ENCODE assay signal across 8 cellular contexts in genomic region chr11:34916014-34916809, GRCh38. TPM values are rescaled to one million over a fixed set of nuclear protein-coding genes. Genes with fewer than 3 reads are reported as not detected.
DNase-seq lines count a peak whose midpoint lies in the region; ATAC-seq and TF ChIP-seq lines count a peak whose summit lies in the region.

APIP (minus strand) TSS chr11:34916379; CDS start chr11:34916284, 95 bp downstream.
PDHX (plus strand) TSS chr11:34916618; CDS start chr11:34916656, 38 bp downstream.

- H3K4me3 ChIP-seq in BJ (ENCODE audit: low read depth, low read length) (peak within 1 kb of the TSS; percentile 91), kidney epithelial cell (ENCODE audit: low read depth, low read length) (peak within 1 kb of the TSS; percentile 59)

- H3K4me3 Mint-ChIP-seq in activated CD4-positive, alpha-beta T cell treated with anti-CD3 and anti-CD28 coated beads for 36 hours = peak within 1 kb of the TSS; percentile 91
- H3K4me3 Mint-ChIP-seq in chondrocyte (ENCODE audit: unreplicated experiment) = peak within 1 kb of the TSS; percentile 95

- POLR2A ChIA-PET in BJ (lab: Charles Lee) = no interaction called here
- POLR2A ChIA-PET in activated CD4-positive, alpha-beta T cell treated with anti-CD3 and anti-CD28 coated beads for 36 hours (lab: Charles Lee) = interaction anchor here (0.9 to 1.7 kb wide), 2 partner anchors 14 to 230 kb away, joined by 4 to 6 read pairs; no protein-coding TSS in a partner anchor

- H3K27me3 ChIP-seq in BJ (ENCODE audit: control insufficient read depth, insufficient read depth, low read length) = no peaks in the 10 kb centered on the region
- H3K27me3 ChIP-seq in kidney epithelial cell (ENCODE audit: control insufficient read depth, insufficient read depth, low read length) = no peaks in the 10 kb centered on the region

- H3K36me3 Mint-ChIP-seq in activated CD4-positive, alpha-beta T cell treated with anti-CD3 and anti-CD28 coated beads for 36 hours (ENCODE audit: low read depth) = peaks cover 20% of the 10 kb centered on the region
- H3K36me3 Mint-ChIP-seq in chondrocyte (ENCODE audit: low read depth) = no peaks in the 10 kb centered on the region

- intact Hi-C loops in activated CD4-positive, alpha-beta T cell treated with anti-CD3 and anti-CD28 coated beads for 36 hours (cut with DNase I, micrococcal nuclease) = loop anchor here (1.0 to 10.0 kb wide), 15 partner anchors 125 to 1591 kb away; partner anchors contain the start of genes CD44 (in 1 of the 2), COMMD9 (in 1 of the 2), NAT10 (in 1 of the 2) and TRIM44 (in 1 of the 2)

- peaks cover 39% of the 10 kb centered on the region for H3K4me1 Mint-ChIP-seq in activated CD4-positive, alpha-beta T cell treated with anti-CD3 and anti-CD28 coated beads for 36 hours
- H3K4me1 Mint-ChIP-seq in chondrocyte (ENCODE audit: low read depth) = peaks cover 28% of the 10 kb centered on the region

- H3K36me3 ChIP-seq in BJ (ENCODE audit: control insufficient read depth, insufficient read depth, low read length) (no peaks in the 10 kb centered on the region; the same call in 1 of the 2 replicates), kidney epithelial cell (ENCODE audit: control insufficient read depth, insufficient read depth, low read length) (no peaks in the 10 kb centered on the region)

- H3K27ac Mint-ChIP-seq in activated CD4-positive, alpha-beta T cell treated with anti-CD3 and anti-CD28 coated beads for 36 hours = peak within 1 kb of the TSS; percentile 95
- peak within 1 kb of the TSS; percentile 99 for H3K27ac Mint-ChIP-seq in chondrocyte (ENCODE audit: unreplicated experiment)

- TF ChIP-seq CTCF in BJ (IDR thresholded peaks at IDR 0.05; ENCODE audit: insufficient read depth, low read depth, low read length) (no peak), chondrocyte (IDR thresholded peaks at IDR 0.05) (no peak), kidney epithelial cell (IDR thresholded peaks at IDR 0.05; ENCODE audit: insufficient read depth, low read length, poor library complexity, severe bottlenecking) (no peak)

- no peaks in the 10 kb centered on the region for H3K27me3 Mint-ChIP-seq in activated CD4-positive, alpha-beta T cell treated with anti-CD3 and anti-CD28 coated beads for 36 hours
- H3K27me3 Mint-ChIP-seq in chondrocyte (ENCODE audit: low read depth) = no peaks in the 10 kb centered on the region

- H3K9me3 Mint-ChIP-seq in activated CD4-positive, alpha-beta T cell treated with anti-CD3 and anti-CD28 coated beads for 36 hours (ENCODE audit: low read depth) = peaks cover 5% of the 10 kb centered on the region
- H3K9me3 Mint-ChIP-seq in chondrocyte (ENCODE audit: low read depth) = no peaks in the 10 kb centered on the region

- ATAC-seq in HG03457 (IDR thresholded peaks at IDR 0.05; ENCODE audit: unreplicated experiment) = peak; percentile 92
- peak; percentile 95 for ATAC-seq in activated CD4-positive, alpha-beta T cell treated with anti-CD3 and anti-CD28 coated beads for 36 hours

- CTCF ChIA-PET in BJ (lab: Yijun Ruan, JAX) = interaction anchor here (0.8 to 1.9 kb wide), 5 partner anchors 11 to 477 kb away, joined by 3 to 7 read pairs (median 3); no protein-coding TSS in a partner anchor
- CTCF ChIA-PET in activated CD4-positive, alpha-beta T cell treated with anti-CD3 and anti-CD28 coated beads for 36 hours (lab: Charles Lee) = interaction anchor here (0.6 to 3.7 kb wide), 8 partner anchors 9 to 1029 kb away, joined by 3 to 13 read pairs (median 3); no protein-coding TSS in a partner anchor

- peak; percentile 86 for DNase-seq in BJ (ENCODE audit: low read depth)
- peak; percentile 85 for DNase-seq in GM19240 (ENCODE audit: insufficient read length, low spot score)
- peak; percentile 86 to 97 for DNase-seq in NCI-H524 (lab: John Stamatoyannopoulos, UW)
- peak; percentile 100 for DNase-seq in activated CD4-positive, alpha-beta T cell treated with anti-CD3 and anti-CD28 coated beads for 36 hours
- peak; percentile 99 for DNase-seq in chondrocyte (ENCODE audit: low spot score)
- DNase-seq in kidney epithelial cell (ENCODE audit: low read depth) = peak; percentile 96
- DNase-seq in stimulated activated CD4-positive, alpha-beta T cell treated with anti-CD3 and anti-CD28 coated beads, Interleukin-15, amount 100 ng/mL, for 24 hours = peak; percentile 100

RNA-seq across cellular contexts. Expression of gene APIP, which starts in this region (rescaled TPM):
- polyA plus RNA-seq in BJ (2011; rRNA removed) = 10.0 and 18.2 TPM in 2 replicates
- polyA minus RNA-seq in BJ (2011; rRNA and poly(A)+ RNA removed) = 2.6 TPM in 2 replicates
- total RNA-seq in activated CD4-positive, alpha-beta T cell treated with anti-CD3 and anti-CD28 coated beads for 36 hours = 10 to 100 TPM; 43.6 to 43.7 TPM
- 13.3 to 16.8 TPM (median 13.3 TPM) in 3 replicates for total RNA-seq in chondrocyte
- 11.0 and 16.5 TPM in 2 replicates for total RNA-seq in kidney epithelial cell

RNA-seq across cellular contexts. Expression of gene PDHX, which starts in this region (rescaled TPM):
- polyA plus RNA-seq in BJ (2011; rRNA removed) = 21.7 and 29.7 TPM in 2 replicates
- 14.9 and 21.6 TPM in 2 replicates for polyA minus RNA-seq in BJ (2011; rRNA and poly(A)+ RNA removed)
- total RNA-seq in activated CD4-positive, alpha-beta T cell treated with anti-CD3 and anti-CD28 coated beads for 36 hours = 10 to 100 TPM; 29.8 to 46.2 TPM
- total RNA-seq in chondrocyte (28.5 to 39.7 TPM (median 38.8 TPM) in 3 replicates), kidney epithelial cell (28.3 and 30.5 TPM in 2 replicates)

Comparison
In these comparisons a context has a peak if more than half of its experiments do, and no peak if none do; other contexts are left out.
1. Peak in every context shown above with its lines: DNase-seq, ATAC-seq and H3K4me3 ChIP-seq.